ENCODE assay signal across 15 cellular contexts in genomic region chr1:217457016-217457415, GRCh38.
DNase-seq lines count a peak whose midpoint lies in the region; ATAC-seq and TF ChIP-seq lines count a peak whose summit lies in the region.
"Had no signal": no experiment of that assay in that cellular context is flagged by ENCODE, and none has a peak within 500 bp of the region (broad histone marks: within the 10 kb centered on the region; RNA-seq: fewer than 3 reads in every experiment).

No MANE protein-coding gene starts in this region.

- H3K4me3 ChIP-seq in cardiac muscle cell (no peak overlapping the region), heart left ventricle (no peak overlapping the region), osteoblast (ENCODE audit: insufficient read depth, low read length) (no peak overlapping the region), WERI-Rb-1 (ENCODE audit: low read depth, low read length) (no peak overlapping the region)
- H3K4me3 ChIP-seq: GM23338 had no signal

- no peak for TF ChIP-seq POLR2A in heart left ventricle (IDR thresholded peaks at IDR 0.05)

- H3K27me3 ChIP-seq in cardiac muscle cell (no peaks in the 10 kb centered on the region), heart left ventricle (no peaks in the 10 kb centered on the region), foreskin keratinocyte (no peaks in the 10 kb centered on the region), osteoblast (ENCODE audit: insufficient read depth, low read length) (no peaks in the 10 kb centered on the region), WERI-Rb-1 (ENCODE audit: insufficient read depth, low read depth, severe bottlenecking) (no peaks in the 10 kb centered on the region)

- H4K20me1 ChIP-seq in osteoblast (ENCODE audit: insufficient read depth, low read length), result no peaks in the 10 kb centered on the region

- intact Hi-C loops in heart left ventricle (cut with DNase I), result loop anchor here in 2 of 10 donors (5.0 to 10.0 kb wide), 3 partner anchors 65 to 492 kb away; no protein-coding TSS in a partner anchor

- H3K79me2 ChIP-seq in osteoblast (ENCODE audit: insufficient read depth, low read length), result no peaks in the 10 kb centered on the region

- no peak for DNase-seq in cardiac muscle cell (ENCODE audit: low read depth in 1 of 2, low spot score in 1 of 2)
- no peak for DNase-seq in heart left ventricle
- peak; percentile 14 to 51 for DNase-seq in foreskin keratinocyte
- peak; percentile 57 for DNase-seq in osteoblast (ENCODE audit: insufficient read length, low spot score, missing footprints)
- no peak for DNase-seq in WERI-Rb-1
- DNase-seq in activated CD4-positive, alpha-beta T cell treated with anti-CD3 and anti-CD28 coated beads, Interleukin-2, amount 50 U/mL, for 1 hour, result no peak
- DNase-seq: C1 segment of cervical spinal cord; Caco-2; CD4-positive, alpha-beta memory T cell; DMS53; DMS79 treated with DMSO at 0.1 percent for 48 hours; GF-D8; H9 had no signal

- H3K36me3 ChIP-seq in cardiac muscle cell (no peaks in the 10 kb centered on the region), heart left ventricle (no peaks in the 10 kb centered on the region), osteoblast (ENCODE audit: insufficient read depth, low read length) (no peaks in the 10 kb centered on the region), WERI-Rb-1 (no peaks in the 10 kb centered on the region)

- H3K9me3 ChIP-seq in cardiac muscle cell (ENCODE audit: low read depth) (no peaks in the 10 kb centered on the region), heart left ventricle (no peaks in the 10 kb centered on the region), osteoblast (ENCODE audit: low read depth, low read length) (no peaks in the 10 kb centered on the region), WERI-Rb-1 (ENCODE audit: severe bottlenecking) (no peaks in the 10 kb centered on the region)
- H3K9me3 ChIP-seq: Caco-2 had no signal

- H3K4me2 ChIP-seq in osteoblast (ENCODE audit: insufficient read depth, low read length), result no peak overlapping the region
- H3K4me2 ChIP-seq: GM23338 had no signal

- H3K4me1 ChIP-seq in cardiac muscle cell (ENCODE audit: low read depth) (peaks cover 33% of the 10 kb centered on the region), heart left ventricle (peaks cover 0 to 15% (median 2%) of the 10 kb centered on the region in 12 donors), foreskin keratinocyte (peaks cover 9% of the 10 kb centered on the region), osteoblast (ENCODE audit: insufficient read depth, low read length) (no peaks in the 10 kb centered on the region)

- TF ChIP-seq CTCF in cardiac muscle cell (IDR thresholded peaks at IDR 0.05; ENCODE audit: low read depth, low read length) (no peak), heart left ventricle (IDR thresholded peaks at IDR 0.05) (no peak), foreskin keratinocyte (conservative IDR thresholded peaks at IDR 0.05) (no peak), osteoblast (IDR thresholded peaks at IDR 0.05; ENCODE audit: extremely low read depth, low read depth, low read length) (no peak), WERI-Rb-1 (IDR thresholded peaks at IDR 0.05; ENCODE audit: low read depth, low read length) (no peak)

- no peak overlapping the region for H2AFZ ChIP-seq in osteoblast (ENCODE audit: low read length)
- H2AFZ ChIP-seq: GM23338 had no signal

- WGBS in heart left ventricle, 4 donors, result 71 to 99% (median 96%) methylated on average over 2 of the region's 2 CpGs

- H3K27ac ChIP-seq in cardiac muscle cell (peak overlapping the region; percentile 77), heart left ventricle (no peak overlapping the region), foreskin keratinocyte (no peak overlapping the region), osteoblast (ENCODE audit: low read depth, low read length) (no peak overlapping the region), WERI-Rb-1 (no peak overlapping the region)

- no peak for ATAC-seq in heart left ventricle
- ATAC-seq in foreskin keratinocyte, result peak; percentile 68
- ATAC-seq: GM23338, HCT116 had no signal

Comparison
In these comparisons a context has a peak if more than half of its experiments do, and no peak if none do; other contexts are left out.
1. DNase-seq: peak in foreskin keratinocyte (2 of 2) and osteoblast (single experiment); none in cardiac muscle cell (0 of 2), heart left ventricle (0 of 5), WERI-Rb-1 (single experiment) and activated CD4-positive, alpha-beta T cell treated with anti-CD3 and anti-CD28 coated beads, Interleukin-2, amount 50 U/mL, for 1 hour (single experiment).